Comparison of ENCODE assay signal across 1 cellular context in the genomic region with DNA sequence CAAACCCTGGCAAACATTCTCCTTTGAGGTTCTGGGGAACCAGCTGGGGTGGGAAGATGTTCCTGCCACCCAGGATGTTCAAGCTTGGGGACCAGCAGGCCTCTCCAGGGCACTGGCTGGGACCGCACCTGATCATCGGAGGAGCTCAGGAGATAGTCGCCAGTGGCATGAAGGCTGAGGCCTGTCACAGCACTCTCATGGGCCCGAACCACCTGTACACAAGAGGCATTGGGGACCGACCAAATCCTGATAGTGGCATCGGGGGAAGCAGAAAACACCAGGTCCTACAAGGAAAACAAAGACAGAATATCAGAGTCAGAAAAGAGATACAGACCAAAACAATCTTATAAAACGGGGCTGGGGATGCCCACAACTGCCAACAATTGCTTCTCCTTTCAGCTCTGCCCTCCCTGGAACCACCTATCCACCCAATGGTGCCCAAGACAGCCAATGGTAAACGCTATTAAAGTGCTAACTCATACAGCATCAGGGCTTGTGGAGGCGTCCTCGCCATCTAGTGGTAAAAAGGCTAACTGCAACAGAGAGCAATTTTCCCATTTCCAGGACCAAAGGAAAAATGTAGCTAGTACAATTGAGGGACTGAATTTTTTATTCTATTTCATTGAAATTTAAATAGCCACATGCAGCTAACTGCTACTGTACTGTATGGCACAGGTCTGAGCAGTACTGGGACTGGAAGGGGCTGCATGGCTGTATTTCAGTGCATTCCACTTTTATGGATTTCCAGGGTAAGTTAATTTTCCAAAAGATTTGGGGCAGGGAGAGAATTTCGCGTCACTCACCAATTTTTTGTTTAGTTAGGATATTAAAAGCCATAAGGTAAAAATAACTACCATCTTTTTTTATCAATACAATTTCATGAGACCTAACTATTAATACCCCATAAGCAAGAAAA.
A peak's percentile ranks its signal among the peaks of the same experiment; 100 is the strongest.
TF ChIP-seq lines count a peak whose summit lies in the region.

No MANE protein-coding gene starts in this region.

TF ChIP-seq in A549, 52 proteins besides CTCF, POLR2A, EP300 and RAD21:
- TF ChIP-seq HOXB13 (CRISPR knock-in tag; IDR thresholded peaks at IDR 0.05; ENCODE audit: low read depth): no peak
- peak; percentile 75 for TF ChIP-seq MAFK (IDR thresholded peaks at IDR 0.05; ENCODE audit: partially characterized antibody)
- TF ChIP-seq SMC3 (IDR thresholded peaks at IDR 0.05): peak; percentile 75
- peak; percentile 61 for TF ChIP-seq NFE2L2 (conservative IDR thresholded peaks at IDR 0.05; ENCODE audit: low read length)
- TF ChIP-seq HOXA7 (CRISPR knock-in tag; IDR thresholded peaks at IDR 0.05): no peak
- no peak for TF ChIP-seq SREBF2 (IDR thresholded peaks at IDR 0.05)
TF ChIP-seq in A549: peak in this region for 3.
